8 cellular contexts compared by ENCODE assay signal in the genomic region with DNA sequence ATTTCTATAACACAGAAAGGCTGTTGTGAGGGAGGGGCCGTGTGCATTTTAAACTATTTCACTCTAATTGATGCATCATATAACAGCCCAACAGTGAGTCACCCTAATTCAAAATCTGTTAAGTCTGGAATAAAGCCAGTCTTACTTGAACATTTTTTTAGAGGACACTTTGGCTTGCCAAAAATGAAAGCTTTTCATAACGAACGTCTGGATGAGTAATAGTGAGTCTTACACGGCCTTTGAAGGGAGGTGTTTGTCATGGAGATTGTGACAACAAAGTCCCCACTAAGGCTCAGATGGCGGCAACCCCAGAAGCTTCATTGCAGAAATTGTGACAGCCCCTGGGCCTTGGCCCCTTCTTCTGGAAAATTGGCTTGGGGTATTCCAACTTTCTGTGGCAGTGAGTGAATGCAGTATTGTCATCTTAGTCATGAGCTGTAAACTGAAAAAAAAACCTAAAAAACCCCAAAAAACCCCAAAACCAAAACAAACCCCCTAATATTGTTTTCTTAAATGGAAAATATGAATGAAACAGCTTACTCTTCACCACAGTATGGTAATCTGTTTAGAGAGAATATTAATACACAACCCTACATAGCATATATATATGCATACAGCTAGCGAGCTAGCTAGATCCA.
DNase-seq lines count a peak whose midpoint lies in the region; ATAC-seq and TF ChIP-seq lines count a peak whose summit lies in the region.

No MANE protein-coding gene starts in this region.

- H3K4me1 ChIP-seq in OCI-LY3 (ENCODE audit: low read length): peaks cover 32% of the 10 kb centered on the region
- H3K4me1 ChIP-seq in skeletal muscle satellite cell (ENCODE audit: control insufficient read depth, insufficient read depth, low read length): peaks cover 28% of the 10 kb centered on the region
- H3K4me1 ChIP-seq in prostate gland (replicated peaks): no peaks in the 10 kb centered on the region

- H3K9me3 ChIP-seq in OCI-LY3 (ENCODE audit: insufficient read depth, low read length) (no peaks in the 10 kb centered on the region), skeletal muscle satellite cell (replicated peaks; ENCODE audit: low read length) (no peaks in the 10 kb centered on the region), prostate gland (no peaks in the 10 kb centered on the region)

- no peak for TF ChIP-seq POLR2A in prostate gland (IDR thresholded peaks at IDR 0.05)

- H3K4me3 ChIP-seq in OCI-LY3 (ENCODE audit: low read length) (peak overlapping the region; percentile 65), skeletal muscle satellite cell (ENCODE audit: low read length) (peak overlapping the region; percentile 43), prostate gland (no peak overlapping the region)

- H3K36me3 ChIP-seq in OCI-LY3 (replicated peaks; ENCODE audit: low read depth, low read length) (no peaks in the 10 kb centered on the region), skeletal muscle satellite cell (ENCODE audit: insufficient read depth, low read length) (no peaks in the 10 kb centered on the region), prostate gland (no peaks in the 10 kb centered on the region)

- intact Hi-C loops in prostate gland (cut with DNase I): loop anchor here (10.0 kb wide), 1 partner anchor 436 kb away; a partner anchor contains a TSS

- H4K20me1 ChIP-seq in OCI-LY3 (ENCODE audit: insufficient read depth, low read length): no peaks in the 10 kb centered on the region

- H3K4me2 ChIP-seq in OCI-LY3 (ENCODE audit: low read length) (peak overlapping the region; percentile 86), skeletal muscle satellite cell (ENCODE audit: low read length) (peak overlapping the region; percentile 71)

- peak; percentile 70 for ATAC-seq in GM18873 (IDR thresholded peaks at IDR 0.05; ENCODE audit: low FRiP score, unreplicated experiment)
- peak; percentile 54 for ATAC-seq in HG02943 (IDR thresholded peaks at IDR 0.05; ENCODE audit: low read depth, unreplicated experiment)

- peak overlapping the region; percentile 45 for H3K9ac ChIP-seq in OCI-LY3 (ENCODE audit: low read length)
- H3K9ac ChIP-seq in skeletal muscle satellite cell (ENCODE audit: low read depth, low read length): peak overlapping the region; percentile 52

- H3K27me3 ChIP-seq in OCI-LY3 (ENCODE audit: low read depth, low read length) (no peaks in the 10 kb centered on the region), skeletal muscle satellite cell (ENCODE audit: control insufficient read depth, insufficient read depth, low read length) (no peaks in the 10 kb centered on the region), prostate gland (replicated peaks; ENCODE audit: insufficient read depth) (no peaks in the 10 kb centered on the region)

- peak; percentile 33 to 73 for DNase-seq in activated T-helper 1 cell treated with anti-CD3 and anti-CD28 coated beads, Interleukin-2, amount 50 U/mL, for 16 hours (ENCODE audit: low read depth in 1 of 2, low spot score in 1 of 2)
- peak; percentile 39 for DNase-seq in globus pallidus (ENCODE audit: low spot score)
- no peak for DNase-seq in prostate gland (ENCODE audit: low spot score)
- no peak for DNase-seq in NCI-H2107 treated with DMSO at 0.1 percent for 48 hours (lab: John Stamatoyannopoulos, UW; ENCODE audit: unreplicated experiment)

- TF ChIP-seq CTCF in OCI-LY3 (IDR thresholded peaks at IDR 0.05; ENCODE audit: low read depth, low read length) (no peak), prostate gland (IDR thresholded peaks at IDR 0.05) (no peak)

- H2AFZ ChIP-seq in OCI-LY3 (ENCODE audit: low read depth, low read length): peak overlapping the region; percentile 96

- H3K27ac ChIP-seq in OCI-LY3 (ENCODE audit: low read length) (peak overlapping the region; percentile 71), prostate gland (no peak overlapping the region)

- WGBS in prostate gland: 18% methylated on average over 6 of the region's 6 CpGs

- no peaks in the 10 kb centered on the region for H3K79me2 ChIP-seq in OCI-LY3 (ENCODE audit: low read length)

Comparison
In these comparisons a context has a peak if more than half of its experiments do, and no peak if none do; other contexts are left out.
1. H3K4me3 ChIP-seq: peak in OCI-LY3 (single experiment) and skeletal muscle satellite cell (single experiment); none in prostate gland (0 of 2).
2. DNase-seq: peak in activated T-helper 1 cell treated with anti-CD3 and anti-CD28 coated beads, Interleukin-2, amount 50 U/mL, for 16 hours (2 of 2) and globus pallidus (single experiment); none in prostate gland (single experiment) and NCI-H2107 treated with DMSO at 0.1 percent for 48 hours (single experiment).